Comparison of ENCODE assay signal across 8 cellular contexts in genomic region chr20:58389324-58389967, GRCh38.
DNase-seq lines count a peak whose midpoint lies in the region; ATAC-seq and TF ChIP-seq lines count a peak whose summit lies in the region.

No MANE protein-coding gene starts in this region.

- no peaks in the 10 kb centered on the region for H3F3A ChIP-seq in OCI-LY1 (ENCODE audit: insufficient read depth, low read length)

- ATAC-seq in GM18502 (IDR thresholded peaks at IDR 0.05; ENCODE audit: poor library complexity, unreplicated experiment): peak; percentile 34
- ATAC-seq in HG02938 (IDR thresholded peaks at IDR 0.05; ENCODE audit: unreplicated experiment): peak; percentile 36

- peaks cover 45% of the 10 kb centered on the region for H3K36me3 ChIP-seq in OCI-LY1 (ENCODE audit: insufficient read depth, low read length)

- DNase-seq in AG09309 (ENCODE audit: low read depth) (no peak), T47D (ENCODE audit: low read depth in 1 of 2, low spot score in 1 of 2) (peak; percentile 18 to 61), NCI-H1694 (lab: John Stamatoyannopoulos, UW) (no peak)
- DNase-seq in stimulated activated CD8-positive, alpha-beta memory T cell treated with anti-CD3 and anti-CD28 coated beads, Interleukin-4, amount 100 ng/mL, for 48 hours: peak; percentile 45

- H3K4me2 ChIP-seq in OCI-LY1 (ENCODE audit: low read length): peak overlapping the region; percentile 71

- no peak overlapping the region for H2AFZ ChIP-seq in OCI-LY1 (ENCODE audit: low read length)

- H3K9ac ChIP-seq in OCI-LY1 (ENCODE audit: low read length): peak overlapping the region; percentile 92

- H3K9me2 ChIP-seq in OCI-LY1 (ENCODE audit: low read depth, low read length): no peaks in the 10 kb centered on the region

- H4K20me1 ChIP-seq in OCI-LY1 (ENCODE audit: insufficient read depth, low read length): 0 out of 2 replicates have a peak, but pooled peaks cover 2% of the 10 kb centered on the region

- H3K9me3 ChIP-seq in OCI-LY1 (ENCODE audit: low read length): no peaks in the 10 kb centered on the region

- peak overlapping the region; percentile 55 for H3K4me3 ChIP-seq in AG09309 (ENCODE audit: control insufficient read depth, low read depth, low read length)
- H3K4me3 ChIP-seq in OCI-LY1 (ENCODE audit: low read depth, low read length, poor library complexity, severe bottlenecking): peak overlapping the region; percentile 85

- TF ChIP-seq CTCF in AG09309 (IDR thresholded peaks at IDR 0.05; ENCODE audit: control insufficient read depth, insufficient read depth, low read depth, low read length, missing control alignments) (no peak), OCI-LY1 (IDR thresholded peaks at IDR 0.05; ENCODE audit: low read length) (no peak)

- peaks cover 53% of the 10 kb centered on the region for H3K79me2 ChIP-seq in OCI-LY1 (ENCODE audit: insufficient read depth, low read length)

- H3K27me3 ChIP-seq in OCI-LY1 (ENCODE audit: insufficient read depth, low read length) (no peaks in the 10 kb centered on the region), layer of hippocampus (ENCODE audit: control insufficient read depth, insufficient read depth, low read length) (no peaks in the 10 kb centered on the region)

- H3K27ac ChIP-seq in OCI-LY1 (ENCODE audit: low read depth, low read length, poor library complexity, severe bottlenecking): peak overlapping the region; percentile 56
- peak overlapping the region; percentile 90 for H3K27ac ChIP-seq in layer of hippocampus (ENCODE audit: low read depth, low read length)

- H3K4me1 ChIP-seq in OCI-LY1 (ENCODE audit: insufficient read depth, low read length, severe bottlenecking): peaks cover 32% of the 10 kb centered on the region

- in situ Hi-C loops in T47D (cut with HindIII; ENCODE audit: low pct_unique_long_range_greater_than_20kb, low sequenced_read_pairs): no loop called here

Comparison
In these comparisons a context has a peak if more than half of its experiments do, and no peak if none do; other contexts are left out.
1. DNase-seq: peak in T47D (2 of 2) and stimulated activated CD8-positive, alpha-beta memory T cell treated with anti-CD3 and anti-CD28 coated beads, Interleukin-4, amount 100 ng/mL, for 48 hours (single experiment); none in AG09309 (single experiment) and NCI-H1694 (single experiment).